In the genomic region with DNA sequence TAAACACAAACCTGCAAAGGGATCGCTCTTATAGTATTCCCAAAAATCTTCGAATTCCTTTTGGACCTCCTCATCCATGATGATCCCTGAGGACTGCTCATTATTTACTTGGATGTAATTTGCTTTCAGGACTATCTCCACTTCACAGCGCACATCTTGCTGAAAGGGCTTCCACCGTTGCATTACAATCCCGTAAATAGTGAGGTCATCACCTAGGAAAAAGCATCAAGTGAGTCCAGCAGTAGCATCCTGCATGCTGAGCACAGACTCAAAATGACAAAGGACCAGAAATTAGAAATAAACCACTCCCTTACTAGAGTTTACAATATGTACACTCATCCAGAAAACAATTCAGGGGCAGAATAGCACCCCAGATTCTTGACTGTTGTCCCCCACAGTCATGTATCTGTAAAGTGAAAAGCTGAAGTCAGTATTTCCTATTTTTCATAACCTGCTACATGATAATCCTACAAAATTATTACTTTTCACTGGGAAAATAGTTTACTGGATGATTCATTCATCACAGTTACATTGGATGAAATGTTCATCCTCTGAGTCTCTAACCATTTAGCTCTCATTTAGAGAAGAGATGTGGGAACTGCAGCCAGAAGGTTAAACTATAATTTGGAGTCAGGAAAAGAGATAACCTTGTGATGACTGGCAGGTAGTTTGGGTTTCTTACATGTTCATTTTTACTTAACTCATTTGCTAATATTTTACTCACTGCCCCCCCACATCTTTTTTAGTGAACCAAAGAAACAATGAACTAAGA, we compare ENCODE assay signal across 20 cellular contexts.
"Had no signal": no experiment of that assay in that cellular context is flagged by ENCODE, and none has a peak within 500 bp of the region (broad histone marks: within the 10 kb centered on the region; RNA-seq: fewer than 3 reads in every experiment).

No MANE protein-coding gene starts in this region.

- H3K4me1 ChIP-seq: heart right ventricle, tibial artery, uterus had no signal

- H3K9me3 ChIP-seq: gastrocnemius medialis, heart right ventricle, mucosa of descending colon, tibial artery, uterus had no signal

- FAIRE-seq: islet of Langerhans had no signal

- H3K4me3 ChIP-seq: gastrocnemius medialis, heart right ventricle, mucosa of descending colon, tibial artery, uterus had no signal

- ATAC-seq: effector memory CD8-positive, alpha-beta T cell; gastrocnemius medialis; heart right ventricle; left lobe of liver; mucosa of descending colon; naive thymus-derived CD4-positive, alpha-beta T cell had no signal

- H3K27me3 ChIP-seq: gastrocnemius medialis, heart right ventricle, tibial artery, uterus had no signal

- H3K27ac ChIP-seq: gastrocnemius medialis, heart right ventricle, tibial artery, uterus had no signal

- DNase-seq: activated CD4-positive, alpha-beta T cell treated with anti-CD3 and anti-CD28 coated beads, Interleukin-2, amount 50 U/mL, for 48 hours; activated CD4-positive, CD25-positive, alpha-beta regulatory T cell treated with anti-CD3 and anti-CD28 coated beads, Interleukin-2, amount 50 U/mL, for 72 hours; activated naive CD4-positive, alpha-beta T cell treated with anti-CD3 and anti-CD28 coated beads, Interleukin-2, amount 50 U/mL, for 16 hours; activated T-cell treated with anti-CD3 and anti-CD28 coated beads, Interleukin-2, amount 50 U/mL, for 24 hours; dermis blood vessel endothelial cell; effector memory CD8-positive, alpha-beta T cell; gastrocnemius medialis; heart right ventricle; mammary epithelial cell; mucosa of descending colon; naive thymus-derived CD4-positive, alpha-beta T cell; retina; stimulated activated CD4-positive, alpha-beta T cell treated with anti-CD3 and anti-CD28 coated beads, Interleukin-15, amount 100 ng/mL, for 24 hours; stimulated activated CD4-positive, alpha-beta T cell treated with anti-CD3 and anti-CD28 coated beads, Interleukin-4, amount 100 ng/mL, for 1 hour; stimulated activated naive CD4-positive, alpha-beta T cell; T1000; tibial artery; uterus had no signal

- H3K36me3 ChIP-seq: uterus had no signal
